ENCODE assay signal across 30 cellular contexts in the genomic region with DNA sequence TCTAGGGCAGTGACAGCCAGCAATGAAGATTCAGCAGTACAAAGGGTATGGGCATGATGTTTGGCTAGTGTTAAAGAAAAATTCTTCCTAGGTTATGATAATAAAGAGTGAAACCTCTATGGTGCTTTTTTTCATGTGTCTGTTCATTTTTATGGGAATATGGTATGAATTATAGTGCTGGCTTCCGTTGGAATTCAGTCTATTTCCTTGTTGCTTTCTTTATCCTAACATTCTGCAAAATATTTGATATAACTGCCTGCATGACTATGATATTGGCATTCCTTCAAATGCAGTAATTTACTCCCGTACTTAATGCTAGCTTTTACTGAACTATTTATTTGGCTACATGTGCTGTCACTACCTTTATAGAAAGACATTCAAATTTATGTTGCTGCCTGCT. TPM values are rescaled to one million over a fixed set of nuclear protein-coding genes. Genes with fewer than 3 reads are reported as not detected.
A peak's percentile ranks its signal among the peaks of the same experiment; 100 is the strongest.
DNase-seq lines count a peak whose midpoint lies in the region; ATAC-seq, FAIRE-seq and TF ChIP-seq lines count a peak whose summit lies in the region.
"Had no signal": no experiment of that assay in that cellular context is flagged by ENCODE, and none has a peak within 500 bp of the region (broad histone marks: within the 10 kb centered on the region; RNA-seq: fewer than 3 reads in every experiment).

No MANE protein-coding gene starts in this region.

- H2AFZ ChIP-seq in ACC112 (ENCODE audit: low read length, unreplicated experiment) = peak overlapping the region; percentile 53

- H3K27ac ChIP-seq in ACC112 (ENCODE audit: low read depth, low read length) = no peak overlapping the region
- no peak overlapping the region for H3K27ac ChIP-seq in tibial artery
- H3K27ac ChIP-seq: 22Rv1, neutrophil, Peyer's patch, psoas muscle had no signal

- ATAC-seq in HG03460 (IDR thresholded peaks at IDR 0.05; ENCODE audit: unreplicated experiment) = no peak
- ATAC-seq: esophagus mucosa, left cardiac atrium, psoas muscle, T-cell had no signal

- H3K36me3 ChIP-seq in ACC112 (ENCODE audit: insufficient read depth, low read length) (no peaks in the 10 kb centered on the region), tibial artery (no peaks in the 10 kb centered on the region)
- H3K36me3 ChIP-seq: BE2C, HAP-1, neutrophil, Peyer's patch had no signal

- no peaks in the 10 kb centered on the region for H3K9me3 ChIP-seq in tibial artery
- H3K9me3 ChIP-seq: BE2C, HAP-1, neutrophil, Peyer's patch, psoas muscle had no signal

- peaks cover 30% of the 10 kb centered on the region for H3K4me1 Mint-ChIP-seq in chondrocyte (ENCODE audit: low read depth)
- H3K4me1 Mint-ChIP-seq: T-cell had no signal

- peak overlapping the region; percentile 66 for H3K27ac Mint-ChIP-seq in chondrocyte (ENCODE audit: unreplicated experiment)
- H3K27ac Mint-ChIP-seq: activated naive CD8-positive, alpha-beta T cell; memory B cell; T-cell had no signal

- H3K4me3 Mint-ChIP-seq in chondrocyte (ENCODE audit: unreplicated experiment) = no peak overlapping the region
- H3K4me3 Mint-ChIP-seq: activated naive CD8-positive, alpha-beta T cell; memory B cell; T-cell had no signal

- peak; percentile 50 for FAIRE-seq in H54 (lab: Jason Lieb, UNC)
- FAIRE-seq: GM12892 had no signal

- no peak overlapping the region for H3K4me3 ChIP-seq in ACC112 (ENCODE audit: low read depth, low read length)
- no peak overlapping the region for H3K4me3 ChIP-seq in tibial artery
- H3K4me3 ChIP-seq: HAP-1, Peyer's patch, psoas muscle had no signal

- intact Hi-C loops in tibial artery (cut with DNase I; ENCODE audit: low total_unique reads) = no loop called here

- no peaks in the 10 kb centered on the region for H3K36me3 Mint-ChIP-seq in chondrocyte (ENCODE audit: low read depth)
- H3K36me3 Mint-ChIP-seq: activated naive CD8-positive, alpha-beta T cell; memory B cell; T-cell had no signal

- TF ChIP-seq CTCF in chondrocyte (IDR thresholded peaks at IDR 0.05) = no peak
- no peak for TF ChIP-seq CTCF in tibial artery (IDR thresholded peaks at IDR 0.05)

- H3K4me1 ChIP-seq in ACC112 (ENCODE audit: control insufficient read depth, insufficient read depth, low read length, unreplicated experiment) (peaks cover 19% of the 10 kb centered on the region), tibial artery (peaks cover 0 to 9% (median 2%) of the 10 kb centered on the region in 4 donors)
- H3K4me1 ChIP-seq: HAP-1 had no signal

- H3K27me3 Mint-ChIP-seq in chondrocyte (ENCODE audit: low read depth) = no peaks in the 10 kb centered on the region
- H3K27me3 Mint-ChIP-seq: activated naive CD8-positive, alpha-beta T cell had no signal

- DNase-seq in H54 (ENCODE audit: insufficient read length, low spot score) (no peak), chondrocyte (ENCODE audit: low spot score) (no peak), glomerular endothelial cell (ENCODE audit: extremely low read depth, low read depth, low spot score) (peak; percentile 68), tibial artery (no peak), NCI-H748 (lab: John Stamatoyannopoulos, UW; ENCODE audit: unreplicated experiment) (no peak)
- DNase-seq in stimulated activated CD4-positive, alpha-beta T cell treated with anti-CD3 and anti-CD28 coated beads, Interleukin-2, amount 100 ng/mL, for 48 hours = no peak
- DNase-seq: activated CD4-positive, alpha-beta T cell treated with anti-CD3 and anti-CD28 coated beads, Interleukin-2, amount 50 U/mL, for 48 hours; activated CD4-positive, CD25-positive, alpha-beta regulatory T cell; activated CD8-positive, alpha-beta memory T cell treated with anti-CD3 and anti-CD28 coated beads, Interleukin-2, amount 50 U/mL, for 4 hours; BE2C; DMS79; effector memory CD4-positive, alpha-beta T cell; KG1; left cardiac atrium; NCI-H1436; Peyer's patch; psoas muscle; SIG-M5; stimulated activated CD8-positive, alpha-beta memory T cell treated with anti-CD3 and anti-CD28 coated beads, Interleukin-4, amount 100 ng/mL, for 48 hours; T-cell; trophoblast cell had no signal

- H3K79me2 ChIP-seq in ACC112 (ENCODE audit: control insufficient read depth, insufficient read depth, low read length, unreplicated experiment) = no peaks in the 10 kb centered on the region

- H3K27me3 ChIP-seq in ACC112 (ENCODE audit: insufficient read depth, low read length) (no peaks in the 10 kb centered on the region), tibial artery (no peaks in the 10 kb centered on the region)
- H3K27me3 ChIP-seq: BE2C, Peyer's patch had no signal

- TF ChIP-seq POLR2A in H54 (IDR thresholded peaks at IDR 0.05; ENCODE audit: low read depth, low read length) = no peak

- H3K9me3 Mint-ChIP-seq in chondrocyte (ENCODE audit: low read depth) = no peaks in the 10 kb centered on the region
- H3K9me3 Mint-ChIP-seq: memory B cell, T-cell had no signal

RNA-seq across cellular contexts. Expression of gene ATP11B, which starts 57.6 kb away (rescaled TPM):
- total RNA-seq in chondrocyte (71.7 to 73.2 TPM (median 71.9 TPM) in 3 replicates), glomerular endothelial cell (42.3 and 42.6 TPM in 2 replicates)
